ENCODE assay signal across 1 cellular context in genomic region chr7:30911561-30911969, GRCh38.
TF ChIP-seq lines count a peak whose summit lies in the region.

Gene AQP1 (plus strand): TSS chr7:30911853. CDS start chr7:30911910, 57 bp downstream.

TF ChIP-seq in IMR-90, 13 proteins besides CTCF, POLR2A, EP300 and RAD21 (continued from another document):
- TF ChIP-seq MAFK (IDR thresholded peaks at IDR 0.05; ENCODE audit: low read depth, low read length): no peak
